ENCODE assay signal across 8 cellular contexts in genomic region chr2:55616509-55617159, GRCh38. TPM values are rescaled to one million over a fixed set of nuclear protein-coding genes. Genes with fewer than 3 reads are reported as not detected.
A peak's percentile ranks its signal among the peaks of the same experiment; 100 is the strongest.
DNase-seq lines count a peak whose midpoint lies in the region; ATAC-seq and TF ChIP-seq lines count a peak whose summit lies in the region.

No MANE protein-coding gene starts in this region.

- H3K4me3 Mint-ChIP-seq in CD8-positive, alpha-beta T cell, result no peak overlapping the region

- peaks cover 5% of the 10 kb centered on the region for H3K36me3 ChIP-seq in CD8-positive, alpha-beta T cell (ENCODE audit: insufficient read depth, low read length)
- H3K36me3 ChIP-seq in gastroesophageal sphincter (peaks cover 0 to 37% of the 10 kb centered on the region in 2 donors), prostate gland (no peaks in the 10 kb centered on the region)

- H3K9me3 ChIP-seq in CD8-positive, alpha-beta T cell (ENCODE audit: low read length), result no peaks in the 10 kb centered on the region
- H3K9me3 ChIP-seq in gastroesophageal sphincter (no peaks in the 10 kb centered on the region), prostate gland (no peaks in the 10 kb centered on the region)

- peaks cover 43% of the 10 kb centered on the region for H3K4me1 ChIP-seq in CD8-positive, alpha-beta T cell (ENCODE audit: insufficient read depth, low read length)
- H3K4me1 ChIP-seq in gastroesophageal sphincter (peaks cover 5 to 70% (median 19%) of the 10 kb centered on the region in 3 donors), prostate gland (replicated peaks) (peaks cover 3% of the 10 kb centered on the region)

- no peak for TF ChIP-seq EP300 in gastroesophageal sphincter (IDR thresholded peaks at IDR 0.05)

- no peak overlapping the region for H3K27ac Mint-ChIP-seq in CD8-positive, alpha-beta T cell

- TF ChIP-seq POLR2A in gastroesophageal sphincter (IDR thresholded peaks at IDR 0.05), result no peak
- no peak for TF ChIP-seq POLR2A in prostate gland (IDR thresholded peaks at IDR 0.05)

- CTCF ChIA-PET in CD8-positive, alpha-beta T cell (lab: Charles Lee), result no interaction called here

- TF ChIP-seq CTCF in CD8-positive, alpha-beta T cell (IDR thresholded peaks at IDR 0.05), result no peak
- TF ChIP-seq CTCF in gastroesophageal sphincter (IDR thresholded peaks at IDR 0.05), result no peak
- no peak for TF ChIP-seq CTCF in prostate gland (IDR thresholded peaks at IDR 0.05)

- intact Hi-C loops in CD8-positive, alpha-beta T cell (cut with DNase I, micrococcal nuclease), result loop anchor here (1.0 to 5.0 kb wide), 19 partner anchors 18 to 1849 kb away; partner anchors contain the start of genes ACYP2 (in 2 of the 2), ASB3 (in 2 of the 2), CFAP36 (in 2 of the 2) and CHAC2 (in 2 of the 2)
- intact Hi-C loops in prostate gland (cut with DNase I), result loop anchor here (5.0 kb wide), 2 partner anchors 94 to 199 kb away; partner anchors contain the start of gene CCDC88A

- peak; percentile 9 for ATAC-seq in CD8-positive, alpha-beta T cell
- peak; percentile 12 for ATAC-seq in HG03442 (IDR thresholded peaks at IDR 0.05; ENCODE audit: unreplicated experiment)
- ATAC-seq in gastroesophageal sphincter, result no peak

- peak overlapping the region; percentile 96 for H3K27ac ChIP-seq in CD8-positive, alpha-beta T cell (ENCODE audit: low read depth, low read length)
- peak overlapping the region; percentile 90 to 98 (median 98) for H3K27ac ChIP-seq in gastroesophageal sphincter
- H3K27ac ChIP-seq in prostate gland, result peak overlapping the region; percentile 91 to 96

- 0 to 1% methylated on average over 10 to 14 of the region's 23 CpGs for WGBS in gastroesophageal sphincter (ENCODE audit: low coverage in 1 of 2), 2 donors
- WGBS in prostate gland, result under 1% methylated on average over 19 of the region's 23 CpGs

- POLR2A ChIA-PET in CD8-positive, alpha-beta T cell (lab: Charles Lee), result interaction anchor here (0.6 to 2.8 kb wide), 5 partner anchors 12 to 1849 kb away, joined by 3 to 55 read pairs (median 5); partner anchors contain the start of genes CFAP36 and CHAC2

- DNase-seq in CD8-positive, alpha-beta T cell, result peak in 4 of 7 experiments; percentile 20 to 59 (median 33)
- DNase-seq in GM19238 (ENCODE audit: insufficient read length, low spot score), result peak; percentile 14
- DNase-seq in NOMO-1 treated with dmso at 0.1 percent for 144 hours (lab: John Stamatoyannopoulos, UW; ENCODE audit: unreplicated experiment), result peak; percentile 24
- DNase-seq in activated naive CD4-positive, alpha-beta T cell treated with Interleukin-2 at 50 U/mL for 16 hours, result peak; percentile 40
- DNase-seq in prostate gland (ENCODE audit: low spot score), result peak; percentile 29
- DNase-seq in midbrain (lab: John Stamatoyannopoulos, UW), result no peak

- H3K4me1 Mint-ChIP-seq in CD8-positive, alpha-beta T cell (ENCODE audit: low read depth), result peaks cover 55% of the 10 kb centered on the region

- H3K9me3 Mint-ChIP-seq in CD8-positive, alpha-beta T cell, result no peaks in the 10 kb centered on the region

- H3K36me3 Mint-ChIP-seq in CD8-positive, alpha-beta T cell, result peaks cover 49% of the 10 kb centered on the region

- H3K27me3 ChIP-seq in CD8-positive, alpha-beta T cell (ENCODE audit: insufficient read depth, low read length), result no peaks in the 10 kb centered on the region
- H3K27me3 ChIP-seq in gastroesophageal sphincter (no peaks in the 10 kb centered on the region), prostate gland (replicated peaks; ENCODE audit: insufficient read depth) (no peaks in the 10 kb centered on the region)

- peak overlapping the region; percentile 95 for H3K4me3 ChIP-seq in CD8-positive, alpha-beta T cell (ENCODE audit: low read depth, low read length)
- peak overlapping the region; percentile 70 to 97 for H3K4me3 ChIP-seq in gastroesophageal sphincter
- peak overlapping the region; percentile 94 to 96 for H3K4me3 ChIP-seq in prostate gland

- H3K27me3 Mint-ChIP-seq in CD8-positive, alpha-beta T cell (ENCODE audit: low read depth), result no peaks in the 10 kb centered on the region

RNA-seq across cellular contexts. Expression of gene PPP4R3B, which starts 0.8 kb away (rescaled TPM):
- 10 to 100 TPM; 39.0 to 43.9 TPM for total RNA-seq in CD8-positive, alpha-beta T cell
- total RNA-seq in gastroesophageal sphincter, result 100 to 1,000 TPM in 2 of 4 donors, 10 to 100 TPM in 2; 89.7 to 114 (median 97.6) TPM
- 10 to 100 TPM; 51.4 to 62.0 TPM for total RNA-seq in prostate gland
